In the genomic region with DNA sequence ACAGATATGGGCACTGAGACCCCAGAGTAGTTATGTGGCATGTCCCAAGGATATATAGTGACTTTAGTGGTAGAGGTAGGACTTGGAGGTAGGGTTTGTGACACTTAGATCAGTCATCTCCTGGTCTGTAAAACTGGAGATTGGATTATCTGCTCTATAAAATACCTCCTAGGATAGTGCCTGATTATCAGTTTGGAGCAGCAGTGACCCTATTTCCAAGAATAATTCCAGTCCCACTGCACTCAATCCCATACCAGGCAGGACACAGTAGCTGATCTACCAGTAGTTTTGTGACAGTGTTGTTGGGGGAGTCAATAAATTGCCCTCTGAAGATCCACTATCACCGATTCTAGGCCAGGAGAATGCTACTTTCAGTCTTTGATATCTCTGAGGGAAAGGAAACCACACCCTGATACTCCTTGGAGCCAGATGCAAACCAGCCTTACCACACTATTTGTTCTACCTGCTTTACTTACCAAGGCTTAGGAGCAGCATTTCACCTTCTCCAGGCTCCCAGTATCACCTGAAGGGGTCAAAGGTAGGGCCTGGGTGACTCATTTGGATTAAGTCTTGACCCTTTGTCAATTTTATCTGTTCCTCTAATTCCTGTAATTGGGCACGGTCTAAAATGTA, we compare ENCODE assay signal across 23 cellular contexts. TPM values are rescaled to one million over a fixed set of nuclear protein-coding genes. Genes with fewer than 3 reads are reported as not detected.
DNase-seq lines count a peak whose midpoint lies in the region; ATAC-seq and TF ChIP-seq lines count a peak whose summit lies in the region.
"Had no signal": no experiment of that assay in that cellular context is flagged by ENCODE, and none has a peak within 500 bp of the region (broad histone marks: within the 10 kb centered on the region; RNA-seq: fewer than 3 reads in every experiment).

No MANE protein-coding gene starts in this region.

- H3K4me3 ChIP-seq in PC-3 (ENCODE audit: low read length) = no peak overlapping the region
- no peak overlapping the region for H3K4me3 ChIP-seq in epithelial cell of esophagus (ENCODE audit: low read length)
- H3K4me3 ChIP-seq: pancreas, sigmoid colon, tibial nerve had no signal

- CTCF ChIA-PET in PC-3 (lab: Charles Lee) = no interaction called here

- no peaks in the 10 kb centered on the region for H3K27me3 Mint-ChIP-seq in activated naive CD4-positive, alpha-beta T cell treated with anti-CD3 and anti-CD28 coated beads, Interleukin-2, amount 50 U/mL, for 24 hours
- H3K27me3 Mint-ChIP-seq in naive thymus-derived CD8-positive, alpha-beta T cell = no peaks in the 10 kb centered on the region

- H3K27ac ChIP-seq in PC-3 (ENCODE audit: low read length) = no peak overlapping the region
- H3K27ac ChIP-seq: KMS-11, pancreas, sigmoid colon, tibial nerve, VCaP had no signal

- no peaks in the 10 kb centered on the region for H3F3A ChIP-seq in PC-3 (ENCODE audit: low read length, unreplicated experiment)

- H3K4me1 ChIP-seq in PC-3 (ENCODE audit: insufficient read depth, low read length) = peaks cover 13% of the 10 kb centered on the region; the same call in 1 of the 2 replicates

- POLR2A ChIA-PET in PC-3 (lab: Charles Lee; ENCODE audit: unreplicated experiment) = no interaction called here
- POLR2A ChIA-PET in naive thymus-derived CD8-positive, alpha-beta T cell (lab: Charles Lee) = interaction anchor here (1.1 kb wide), 1 partner anchor 8 kb away, joined by 3 read pairs; no protein-coding TSS in a partner anchor

- no peaks in the 10 kb centered on the region for H3K9me3 Mint-ChIP-seq in activated naive CD4-positive, alpha-beta T cell treated with anti-CD3 and anti-CD28 coated beads, Interleukin-2, amount 50 U/mL, for 24 hours
- no peaks in the 10 kb centered on the region for H3K9me3 Mint-ChIP-seq in naive thymus-derived CD8-positive, alpha-beta T cell
- H3K9me3 Mint-ChIP-seq: activated T-helper 2 cell treated with anti-CD3 and anti-CD28 coated beads, Interferon-gamma antibody, Interleukin-2, Interleukin-4, amounts not matched to agents 10 μg/mL and 5 μg/mL and 100 μg/mL, durations not matched to agents 14 hours and 24 hours and 36 hours had no signal

- H2AFZ ChIP-seq in PC-3 (ENCODE audit: low read length) = no peak overlapping the region

- intact Hi-C loops in PC-3 (cut with micrococcal nuclease) = no loop called here

- TF ChIP-seq CTCF in PC-3 (conservative IDR thresholded peaks at IDR 0.05; ENCODE audit: low read depth, low read length) (no peak), epithelial cell of esophagus (IDR thresholded peaks at IDR 0.05; ENCODE audit: insufficient read depth, low read depth, low read length, missing control alignments) (no peak)

- ATAC-seq in PC-3 = peak; percentile 48
- ATAC-seq in naive thymus-derived CD8-positive, alpha-beta T cell = peak in 1 of 2 donors; percentile 18
- ATAC-seq in HG02759 (IDR thresholded peaks at IDR 0.05; ENCODE audit: unreplicated experiment) = no peak

- H3K9ac ChIP-seq in PC-3 (ENCODE audit: low read length) = no peak overlapping the region
- H3K9ac ChIP-seq: KMS-11 had no signal

- H3K9me2 ChIP-seq in PC-3 (replicated peaks; ENCODE audit: low read length) = no peaks in the 10 kb centered on the region

- H3K27ac Mint-ChIP-seq in activated naive CD4-positive, alpha-beta T cell treated with anti-CD3 and anti-CD28 coated beads, Interleukin-2, amount 50 U/mL, for 24 hours = peak overlapping the region; percentile 42
- peak overlapping the region in 9 of 10 donors; percentile 18 to 83 (median 49) for H3K27ac Mint-ChIP-seq in naive thymus-derived CD8-positive, alpha-beta T cell
- H3K27ac Mint-ChIP-seq: activated T-helper 2 cell treated with anti-CD3 and anti-CD28 coated beads, Interferon-gamma antibody, Interleukin-2, Interleukin-4, amounts not matched to agents 10 μg/mL and 5 μg/mL and 100 μg/mL, durations not matched to agents 14 hours and 24 hours and 36 hours had no signal

- H3K79me2 ChIP-seq in PC-3 (ENCODE audit: low read length) = peaks cover 55% of the 10 kb centered on the region

- no peak overlapping the region for H3K4me3 Mint-ChIP-seq in activated naive CD4-positive, alpha-beta T cell treated with anti-CD3 and anti-CD28 coated beads, Interleukin-2, amount 50 U/mL, for 24 hours
- peak overlapping the region in 1 of 10 donors; percentile 1 for H3K4me3 Mint-ChIP-seq in naive thymus-derived CD8-positive, alpha-beta T cell

- peaks cover 8% of the 10 kb centered on the region for H3K36me3 Mint-ChIP-seq in activated naive CD4-positive, alpha-beta T cell treated with anti-CD3 and anti-CD28 coated beads, Interleukin-2, amount 50 U/mL, for 24 hours
- H3K36me3 Mint-ChIP-seq in naive thymus-derived CD8-positive, alpha-beta T cell = peaks cover 5 to 78% (median 10%) of the 10 kb centered on the region in 3 donors

- DNase-seq in activated naive CD4-positive, alpha-beta T cell treated with Interleukin-2 at 50 U/mL for 16 hours = no peak
- DNase-seq in PC-3 (no peak), epithelial cell of esophagus (ENCODE audit: low read depth) (peak; percentile 14), foreskin melanocyte (no peak), OCI-M2 (lab: John Stamatoyannopoulos, UW; ENCODE audit: unreplicated experiment) (no peak)
- DNase-seq in naive thymus-derived CD8-positive, alpha-beta T cell = no peak
- DNase-seq: activated CD8-positive, alpha-beta memory T cell treated with anti-CD3 and anti-CD28 coated beads for 24 hours; amygdala; central memory CD4-positive, alpha-beta T cell; DND-41; head of caudate nucleus; NCI-H1048; NCI-H2081; NCI-H510A treated with DMSO at 0.1 percent for 48 hours; pancreas; sigmoid colon; stimulated activated naive CD4-positive, alpha-beta T cell had no signal

- H3K4me2 ChIP-seq in PC-3 (ENCODE audit: low read length) = no peak overlapping the region
- H3K4me2 ChIP-seq: KMS-11 had no signal

- no peaks in the 10 kb centered on the region for H3K9me3 ChIP-seq in PC-3 (ENCODE audit: low read length)
- H3K9me3 ChIP-seq: pancreas, sigmoid colon, tibial nerve had no signal

- H3K27me3 ChIP-seq in PC-3 (ENCODE audit: low read length) = no peaks in the 10 kb centered on the region
- H3K27me3 ChIP-seq: pancreas, sigmoid colon, tibial nerve had no signal

- peaks cover 14% of the 10 kb centered on the region; the same call in 1 of the 2 replicates for H4K20me1 ChIP-seq in PC-3 (ENCODE audit: low read length)

- H3K36me3 ChIP-seq in PC-3 (ENCODE audit: low read depth, low read length) = peaks cover 25% of the 10 kb centered on the region; the same call in 1 of the 2 replicates

- H3K4me1 Mint-ChIP-seq in activated naive CD4-positive, alpha-beta T cell treated with anti-CD3 and anti-CD28 coated beads, Interleukin-2, amount 50 U/mL, for 24 hours = peaks cover 49% of the 10 kb centered on the region
- H3K4me1 Mint-ChIP-seq in naive thymus-derived CD8-positive, alpha-beta T cell = peaks cover 10 to 62% (median 46%) of the 10 kb centered on the region in 4 donors

- BruUV-seq in PC-3 (replicated peaks; lab: Mats Ljungman, UMichigan) = no TSS peak

RNA-seq across cellular contexts. Expression of gene KMT2E, which starts 30.6 kb away (rescaled TPM):
- total RNA-seq in PC-3 (2014; rRNA removed) = 21.8 and 27.4 TPM in 2 replicates
- 100 to 1,000 TPM; 186 to 188 TPM for total RNA-seq in naive thymus-derived CD8-positive, alpha-beta T cell
- 100 to 1,000 TPM; 119 to 193 (median 140) TPM for polyA plus RNA-seq in naive thymus-derived CD8-positive, alpha-beta T cell
